In genomic region chr22:39530136-39530535, GRCh38 we compare ENCODE assay signal across 10 cellular contexts. TPM values are rescaled to one million over a fixed set of nuclear protein-coding genes. Genes with fewer than 3 reads are reported as not detected.
DNase-seq lines count a peak whose midpoint lies in the region; ATAC-seq and TF ChIP-seq lines count a peak whose summit lies in the region.
"Had no signal": no experiment of that assay in that cellular context is flagged by ENCODE, and none has a peak within 500 bp of the region (broad histone marks: within the 10 kb centered on the region; RNA-seq: fewer than 3 reads in every experiment).

No MANE protein-coding gene starts in this region.

- no peaks in the 10 kb centered on the region for H3K9me2 ChIP-seq in Karpas-422 (replicated peaks; ENCODE audit: insufficient read depth, low read length)

- peaks cover 74% of the 10 kb centered on the region for H3K4me1 ChIP-seq in CD4-positive, alpha-beta memory T cell (ENCODE audit: insufficient read depth, low read length)
- H3K4me1 ChIP-seq in Karpas-422 (ENCODE audit: low read length): peaks cover 77% of the 10 kb centered on the region

- POLR2A ChIA-PET in CD4-positive, alpha-beta memory T cell (lab: Charles Lee; ENCODE audit: partially characterized antibody): interaction anchor here (0.9 to 14.5 kb wide), 13 partner anchors 8 to 514 kb away, joined by 3 to 165 read pairs (median 9); partner anchors contain the start of genes ATF4, CBX7, MIEF1 and RPL3

- peaks cover 10 to 50% of the 10 kb centered on the region in 2 donors for H3K36me3 Mint-ChIP-seq in CD4-positive, alpha-beta memory T cell
- H3K36me3 Mint-ChIP-seq in central memory CD8-positive, alpha-beta T cell (ENCODE audit: insufficient read depth): peaks cover 33% of the 10 kb centered on the region
- H3K36me3 Mint-ChIP-seq in progenitor cell of endocrine pancreas (ENCODE audit: insufficient read depth): peaks cover 9% of the 10 kb centered on the region

- H3K9me3 Mint-ChIP-seq in CD4-positive, alpha-beta memory T cell: peaks cover 0 to 2% (median 0%) of the 10 kb centered on the region in 8 donors
- H3K9me3 Mint-ChIP-seq in central memory CD8-positive, alpha-beta T cell: no peaks in the 10 kb centered on the region
- H3K9me3 Mint-ChIP-seq in progenitor cell of endocrine pancreas (ENCODE audit: low read depth): no peaks in the 10 kb centered on the region

- intact Hi-C loops in CD4-positive, alpha-beta memory T cell (cut with micrococcal nuclease): no loop called here

- peak overlapping the region; percentile 88 for H3K4me2 ChIP-seq in Karpas-422 (ENCODE audit: low read depth, low read length, poor library complexity, severe bottlenecking)

- H3K27me3 Mint-ChIP-seq in CD4-positive, alpha-beta memory T cell: no peaks in the 10 kb centered on the region
- H3K27me3 Mint-ChIP-seq in central memory CD8-positive, alpha-beta T cell: no peaks in the 10 kb centered on the region
- no peaks in the 10 kb centered on the region for H3K27me3 Mint-ChIP-seq in progenitor cell of endocrine pancreas

- no peak overlapping the region for H3K4me3 ChIP-seq in CD4-positive, alpha-beta memory T cell (ENCODE audit: low read length in 2 of 2)
- peak overlapping the region; percentile 68 for H3K4me3 ChIP-seq in Karpas-422 (ENCODE audit: low read length)
- H3K4me3 ChIP-seq: adrenal gland had no signal

- peaks cover 20% of the 10 kb centered on the region for H3K36me3 ChIP-seq in CD4-positive, alpha-beta memory T cell (ENCODE audit: insufficient read depth, low read length)
- peaks cover 8% of the 10 kb centered on the region; the same call in 1 of the 2 replicates for H3K36me3 ChIP-seq in Karpas-422 (ENCODE audit: insufficient read depth, low read length)

- H3K9ac ChIP-seq in Karpas-422 (ENCODE audit: low read length): peak overlapping the region; percentile 56

- H3K9me3 ChIP-seq in CD4-positive, alpha-beta memory T cell (ENCODE audit: control insufficient read depth in 1 of 2, low read length in 2 of 2): no peaks in the 10 kb centered on the region
- H3K9me3 ChIP-seq in Karpas-422 (ENCODE audit: low read length): no peaks in the 10 kb centered on the region
- H3K9me3 ChIP-seq: adrenal gland had no signal

- H3K27ac Mint-ChIP-seq in CD4-positive, alpha-beta memory T cell: peak overlapping the region in 6 of 7 donors; percentile 32 to 100 (median 90)
- peak overlapping the region; percentile 85 for H3K27ac Mint-ChIP-seq in central memory CD8-positive, alpha-beta T cell (ENCODE audit: low read depth)
- H3K27ac Mint-ChIP-seq in progenitor cell of endocrine pancreas: peak overlapping the region; percentile 85

- H3K27ac ChIP-seq in CD4-positive, alpha-beta memory T cell (ENCODE audit: low read depth, low read length): peak overlapping the region; percentile 29
- H3K27ac ChIP-seq in Karpas-422 (ENCODE audit: low read length): peak overlapping the region; percentile 96; the same call in 1 of the 2 replicates

- no peak for DNase-seq in CD4-positive, alpha-beta memory T cell
- DNase-seq in Karpas-422: no peak
- DNase-seq in central memory CD8-positive, alpha-beta T cell (ENCODE audit: low spot score in 2 of 2): no peak
- no peak for DNase-seq in progenitor cell of endocrine pancreas (ENCODE audit: low spot score, unreplicated experiment)
- DNase-seq in DMS 273 (lab: John Stamatoyannopoulos, UW; ENCODE audit: unreplicated experiment): no peak
- no peak for DNase-seq in activated effector memory CD4-positive, alpha-beta T cell treated with anti-CD3 and anti-CD28 coated beads, Interleukin-2, amount 50 U/mL, for 16 hours
- no peak for DNase-seq in NCI-H1048 (lab: John Stamatoyannopoulos, UW)

- peak overlapping the region; percentile 15 to 64 (median 41) for H3K4me3 Mint-ChIP-seq in CD4-positive, alpha-beta memory T cell
- H3K4me3 Mint-ChIP-seq in central memory CD8-positive, alpha-beta T cell: peak overlapping the region; percentile 98
- peak overlapping the region; percentile 37 for H3K4me3 Mint-ChIP-seq in progenitor cell of endocrine pancreas (ENCODE audit: low read depth)

- peaks cover 12% of the 10 kb centered on the region; the same call in 1 of the 2 replicates for H4K20me1 ChIP-seq in Karpas-422 (ENCODE audit: insufficient read depth, low read depth, low read length)

- no peak overlapping the region for H2AFZ ChIP-seq in Karpas-422 (ENCODE audit: low read length)

- H3K79me2 ChIP-seq in Karpas-422 (ENCODE audit: low read length): peaks cover 22% of the 10 kb centered on the region

- no peak for ATAC-seq in central memory CD8-positive, alpha-beta T cell (replicated peaks; ENCODE audit: extremely low read depth, poor library complexity, severe bottlenecking)
- no peak for ATAC-seq in HG02852 (IDR thresholded peaks at IDR 0.05; ENCODE audit: unreplicated experiment)
- ATAC-seq: Right ventricle myocardium inferior had no signal

- CTCF ChIA-PET in CD4-positive, alpha-beta memory T cell (lab: Charles Lee; ENCODE audit: partially characterized antibody): interaction anchor here (1.1 to 12.4 kb wide), 11 partner anchors 10 to 514 kb away, joined by 4 to 345 read pairs (median 18); partner anchors contain the start of genes ATF4 and TAB1

- H3K4me1 Mint-ChIP-seq in CD4-positive, alpha-beta memory T cell: peaks cover 43 to 81% (median 68%) of the 10 kb centered on the region in 4 donors
- peaks cover 67% of the 10 kb centered on the region for H3K4me1 Mint-ChIP-seq in central memory CD8-positive, alpha-beta T cell
- peaks cover 40% of the 10 kb centered on the region for H3K4me1 Mint-ChIP-seq in progenitor cell of endocrine pancreas (ENCODE audit: low read depth)

- no peaks in the 10 kb centered on the region for H3K27me3 ChIP-seq in CD4-positive, alpha-beta memory T cell (ENCODE audit: insufficient read depth, low read length)
- no peaks in the 10 kb centered on the region for H3K27me3 ChIP-seq in Karpas-422 (ENCODE audit: low read length)
- H3K27me3 ChIP-seq: adrenal gland had no signal

- no peak for TF ChIP-seq CTCF in progenitor cell of endocrine pancreas (IDR thresholded peaks at IDR 0.05; ENCODE audit: unreplicated experiment)

RNA-seq across cellular contexts. Expression of gene RPS19BP1, which starts 2.4 kb away (rescaled TPM):
- 10 to 100 TPM; 66.9 to 67.1 TPM for total RNA-seq in CD4-positive, alpha-beta memory T cell
- polyA plus RNA-seq in CD4-positive, alpha-beta memory T cell: 100 to 1,000 TPM; 103 to 112 TPM
- total RNA-seq in Karpas-422 (2014; rRNA removed; shearing (Covaris generic); ENCODE audit: low replicate concordance): 91.1 and 198 TPM in 2 replicates
- total RNA-seq in progenitor cell of endocrine pancreas: 45.2 and 48.2 TPM in 2 replicates

RNA-seq across cellular contexts. Expression of gene ATF4, which starts 9.8 kb away (rescaled TPM):
- total RNA-seq in CD4-positive, alpha-beta memory T cell: 100 to 1,000 TPM; 265 to 278 TPM
- 100 to 1,000 TPM in 1 of 2 donors, 10 to 100 TPM in 1; 44.4 to 109 TPM for polyA plus RNA-seq in CD4-positive, alpha-beta memory T cell
- total RNA-seq in Karpas-422 (2014; rRNA removed; shearing (Covaris generic); ENCODE audit: low replicate concordance): 543 and 666 TPM in 2 replicates
- total RNA-seq in progenitor cell of endocrine pancreas: 332 and 356 TPM in 2 replicates

RNA-seq across cellular contexts. Expression of gene MIEF1, which starts 28.0 kb away (rescaled TPM):
- 10 to 100 TPM; 40.5 to 44.3 TPM for total RNA-seq in CD4-positive, alpha-beta memory T cell
- 10 to 100 TPM; 15.4 to 27.5 TPM for polyA plus RNA-seq in CD4-positive, alpha-beta memory T cell
- total RNA-seq in Karpas-422 (2014; rRNA removed; shearing (Covaris generic); ENCODE audit: low replicate concordance): 23.2 and 25.0 TPM in 2 replicates
- 30.5 and 32.4 TPM in 2 replicates for total RNA-seq in progenitor cell of endocrine pancreas

RNA-seq across cellular contexts. Expression of gene CACNA1I, which starts 40.4 kb away (rescaled TPM):
- 10 to 100 TPM; 57.8 to 58.0 TPM for total RNA-seq in CD4-positive, alpha-beta memory T cell
- 1 to 10 TPM in 1 of 2 donors, under 1 TPM in 1; 0.30 to 1.6 TPM for polyA plus RNA-seq in CD4-positive, alpha-beta memory T cell
- not detected in 2 replicates for total RNA-seq in Karpas-422 (2014; rRNA removed; shearing (Covaris generic); ENCODE audit: low replicate concordance)
- total RNA-seq in progenitor cell of endocrine pancreas: 0.24 and 0.41 TPM in 2 replicates
- total RNA-seq: Right ventricle myocardium inferior had no signal

Comparison
In these comparisons a context has a peak if more than half of its experiments do, and no peak if none do; other contexts are left out.
1. H3K4me3 Mint-ChIP-seq: peak in every context shown above with its lines; median percentile 98 in central memory CD8-positive, alpha-beta T cell; 41 in CD4-positive, alpha-beta memory T cell; 37 in progenitor cell of endocrine pancreas.